ENCODE assay signal across 9 cellular contexts in genomic region chr10:119371704-119372663, GRCh38.
DNase-seq lines count a peak whose midpoint lies in the region; ATAC-seq and TF ChIP-seq lines count a peak whose summit lies in the region.
"Had no signal": no experiment of that assay in that cellular context is flagged by ENCODE, and none has a peak within 500 bp of the region (broad histone marks: within the 10 kb centered on the region; RNA-seq: fewer than 3 reads in every experiment).

No MANE protein-coding gene starts in this region.

- H3K4me1 ChIP-seq in spleen = peaks cover 43 to 92% (median 71%) of the 10 kb centered on the region in 6 donors

- no peak for TF ChIP-seq POLR2A in spleen (IDR thresholded peaks at IDR 0.05)

- H3K4me3 ChIP-seq in coronary artery = no peak overlapping the region
- H3K4me3 ChIP-seq in spleen = no peak overlapping the region
- H3K4me3 ChIP-seq: MG63 had no signal

- H3K36me3 ChIP-seq in spleen = no peaks in the 10 kb centered on the region
- H3K36me3 ChIP-seq: MG63 had no signal

- peak; percentile 37 for ATAC-seq in GM18858 (IDR thresholded peaks at IDR 0.05; ENCODE audit: unreplicated experiment)
- peak; percentile 31 for ATAC-seq in HG02678 (IDR thresholded peaks at IDR 0.05; ENCODE audit: unreplicated experiment)
- no peak for ATAC-seq in GM21576 (IDR thresholded peaks at IDR 0.05; ENCODE audit: unreplicated experiment)
- ATAC-seq: WTC11 had no signal

- no peaks in the 10 kb centered on the region for H3K27me3 ChIP-seq in spleen (replicated peaks in 1 of 7)
- H3K27me3 ChIP-seq: MG63 had no signal

- DNase-seq in coronary artery (ENCODE audit: low spot score) = no peak
- DNase-seq in spleen = no peak
- DNase-seq in NCI-H146 (lab: John Stamatoyannopoulos, UW) = no peak
- DNase-seq in T1000 (lab: John Stamatoyannopoulos, UW) = no peak

- WGBS in spleen, 5 donors = 69 to 82% (median 77%) methylated on average over 4 to 7 of the region's 7 CpGs

- TF ChIP-seq CTCF in coronary artery (IDR thresholded peaks at IDR 0.05) (no peak), spleen (IDR thresholded peaks at IDR 0.05 in 8 of 11, conservative IDR thresholded peaks at IDR 0.05 in 3 of 11) (no peak)

- intact Hi-C loops in spleen (cut with DNase I; ENCODE audit: low total_unique reads) = no loop called here

- H3K27ac ChIP-seq in coronary artery = peak overlapping the region; percentile 56 to 78
- peak overlapping the region; percentile 33 to 84 (median 80) for H3K27ac ChIP-seq in spleen

- no peaks in the 10 kb centered on the region for H3K9me3 ChIP-seq in spleen
- H3K9me3 ChIP-seq: MG63 had no signal
